ENCODE assay signal across 1 cellular context in genomic region chr1:14549897-14550635, GRCh38.
TF ChIP-seq lines count a peak whose summit lies in the region.

No MANE protein-coding gene starts in this region.

TF ChIP-seq in GM23338, 12 proteins besides CTCF, POLR2A, EP300 and RAD21 (continued from another document):
- TF ChIP-seq ZNF462 (CRISPR knock-in tag; IDR thresholded peaks at IDR 0.05) = no peak
- no peak for TF ChIP-seq NANOG (IDR thresholded peaks at IDR 0.05; ENCODE audit: borderline replicate concordance)
- TF ChIP-seq CREB1 (CRISPR knock-in tag; IDR thresholded peaks at IDR 0.05; ENCODE audit: low read depth) = no peak
- no peak for TF ChIP-seq POLR2AphosphoS5 (IDR thresholded peaks at IDR 0.05; ENCODE audit: low read depth)
- no peak for TF ChIP-seq REST (IDR thresholded peaks at IDR 0.05; ENCODE audit: unreplicated experiment)
- TF ChIP-seq ZNF331 (CRISPR knock-in tag; IDR thresholded peaks at IDR 0.05; ENCODE audit: low read depth) = no peak
TF ChIP-seq in GM23338: peak in this region for 0.
